Comparison of ENCODE assay signal across 8 cellular contexts in genomic region chr12:50055831-50056628, GRCh38. TPM values are rescaled to one million over a fixed set of nuclear protein-coding genes. Genes with fewer than 3 reads are reported as not detected.
DNase-seq lines count a peak whose midpoint lies in the region; ATAC-seq lines count a peak whose summit lies in the region.

No MANE protein-coding gene starts in this region.

- H3K9me3 ChIP-seq in SJCRH30 (replicated peaks) (no peaks in the 10 kb centered on the region), right cardiac atrium (ENCODE audit: control insufficient read depth, low read length) (no peaks in the 10 kb centered on the region)

- DNase-seq in Daoy (ENCODE audit: low read depth) = peak; percentile 67
- peak; percentile 86 for DNase-seq in HuH-7.5 (ENCODE audit: low spot score)
- peak; percentile 59 to 75 for DNase-seq in SJCRH30
- DNase-seq in activated naive CD8-positive, alpha-beta T cell treated with anti-CD3 and anti-CD28 coated beads, Interleukin-2, amount 50 U/mL, for 24 hours = peak; percentile 65
- DNase-seq in right cardiac atrium = peak in 1 of 3 donors; percentile 74
- DNase-seq in sciatic nerve (ENCODE audit: low spot score) = no peak

- H3K9me3 Mint-ChIP-seq in activated naive CD8-positive, alpha-beta T cell treated with anti-CD3 and anti-CD28 coated beads, Interleukin-2, amount 50 U/mL, for 24 hours = no peaks in the 10 kb centered on the region

- H3K36me3 ChIP-seq in SJCRH30 = no peaks in the 10 kb centered on the region

- H3K27me3 ChIP-seq in SJCRH30 (peaks cover 10% of the 10 kb centered on the region; the same call in 1 of the 2 replicates), right cardiac atrium (ENCODE audit: control insufficient read depth, insufficient read depth) (no peaks in the 10 kb centered on the region)

- peak overlapping the region; percentile 59 for H3K27ac Mint-ChIP-seq in activated naive CD8-positive, alpha-beta T cell treated with anti-CD3 and anti-CD28 coated beads, Interleukin-2, amount 50 U/mL, for 24 hours

- WGBS in right cardiac atrium = 13% methylated on average over 17 of the region's 17 CpGs

- intact Hi-C loops in right cardiac atrium (cut with DNase I) (loop anchor here (2.0 to 10.0 kb wide), 5 partner anchors 87 to 281 kb away; no protein-coding TSS in a partner anchor), sciatic nerve (cut with DNase I) (loop anchor here (5.0 to 10.0 kb wide), 2 partner anchors 84 to 191 kb away; partner anchors contain the start of gene AQP6)

- H3K4me1 ChIP-seq in SJCRH30 = peaks cover 10% of the 10 kb centered on the region; the same call in 1 of the 2 replicates
- no peaks in the 10 kb centered on the region for H3K4me1 ChIP-seq in right cardiac atrium (ENCODE audit: control insufficient read depth, insufficient read depth, low read length)

- H3K4me3 Mint-ChIP-seq in activated naive CD8-positive, alpha-beta T cell treated with anti-CD3 and anti-CD28 coated beads, Interleukin-2, amount 50 U/mL, for 24 hours = peak overlapping the region; percentile 47

- H3K27ac ChIP-seq in SJCRH30 = no peak overlapping the region
- H3K27ac ChIP-seq in right cardiac atrium (ENCODE audit: low read length) = no peak overlapping the region

- peak; percentile 15 for ATAC-seq in activated naive CD8-positive, alpha-beta T cell treated with anti-CD3 and anti-CD28 coated beads, Interleukin-2, amount 50 U/mL, for 24 hours
- ATAC-seq in right cardiac atrium (peak; percentile 30 to 54), sciatic nerve (peak; percentile 72), HG03432 (IDR thresholded peaks at IDR 0.05; ENCODE audit: unreplicated experiment) (no peak), HG02763 (IDR thresholded peaks at IDR 0.05; ENCODE audit: unreplicated experiment) (no peak)

- H3K36me3 Mint-ChIP-seq in activated naive CD8-positive, alpha-beta T cell treated with anti-CD3 and anti-CD28 coated beads, Interleukin-2, amount 50 U/mL, for 24 hours (ENCODE audit: low read depth) = no peaks in the 10 kb centered on the region

- H3K4me3 ChIP-seq in SJCRH30 = no peak overlapping the region
- no peak overlapping the region for H3K4me3 ChIP-seq in right cardiac atrium (ENCODE audit: low read length)

- H3K27me3 Mint-ChIP-seq in activated naive CD8-positive, alpha-beta T cell treated with anti-CD3 and anti-CD28 coated beads, Interleukin-2, amount 50 U/mL, for 24 hours = peaks cover 40% of the 10 kb centered on the region

- H3K4me1 Mint-ChIP-seq in activated naive CD8-positive, alpha-beta T cell treated with anti-CD3 and anti-CD28 coated beads, Interleukin-2, amount 50 U/mL, for 24 hours = peaks cover 37% of the 10 kb centered on the region

RNA-seq across cellular contexts. Expression of gene ASIC1, which starts 1.4 kb away (rescaled TPM):
- total RNA-seq in Daoy (2014; rRNA removed; shearing (Covaris generic)) = not detected in 2 replicates
- total RNA-seq in SJCRH30 (2014; rRNA removed; shearing (Covaris generic)) = 7.5 and 8.9 TPM in 2 replicates
- total RNA-seq in right cardiac atrium (1 to 10 TPM; 1.3 to 4.5 (median 3.2) TPM), sciatic nerve (5.5 TPM)
- polyA plus RNA-seq in right cardiac atrium = 2.0 TPM

RNA-seq across cellular contexts. Expression of gene SMARCD1, which starts 29.1 kb away (rescaled TPM):
- total RNA-seq in Daoy (2014; rRNA removed; shearing (Covaris generic)) = 79.4 and 98.4 TPM in 2 replicates
- 79.7 and 84.2 TPM in 2 replicates for total RNA-seq in SJCRH30 (2014; rRNA removed; shearing (Covaris generic))
- total RNA-seq in right cardiac atrium (10 to 100 TPM; 15.8 to 24.5 (median 19.7) TPM), sciatic nerve (35.2 TPM)
- 11.6 TPM for polyA plus RNA-seq in right cardiac atrium

RNA-seq across cellular contexts. Expression of gene RACGAP1, which starts 30.7 kb away (rescaled TPM):
- total RNA-seq in Daoy (2014; rRNA removed; shearing (Covaris generic)) = 223 and 292 TPM in 2 replicates
- total RNA-seq in SJCRH30 (2014; rRNA removed; shearing (Covaris generic)) = 148 and 152 TPM in 2 replicates
- total RNA-seq in right cardiac atrium = 1 to 10 TPM; 3.2 to 8.2 (median 6.3) TPM
- 1.5 TPM for polyA plus RNA-seq in right cardiac atrium
- 15.0 TPM for total RNA-seq in sciatic nerve

RNA-seq across cellular contexts. Expression of gene GPD1, which starts 47.8 kb away (rescaled TPM):
- total RNA-seq in Daoy (2014; rRNA removed; shearing (Covaris generic)) = 0.29 TPM in 1 of 2 replicates, not detected in the other
- total RNA-seq in SJCRH30 (2014; rRNA removed; shearing (Covaris generic)) = 0.23 and 0.24 TPM in 2 replicates
- 10 to 100 TPM in 2 of 4 donors, 1 to 10 TPM in 2; 4.1 to 18.4 (median 9.6) TPM for total RNA-seq in right cardiac atrium
- polyA plus RNA-seq in right cardiac atrium = 24.6 TPM
- total RNA-seq in sciatic nerve = 32.2 TPM

RNA-seq across cellular contexts. Expression of gene COX14, which starts 56.0 kb away (rescaled TPM):
- total RNA-seq in Daoy (2014; rRNA removed; shearing (Covaris generic)) = 48.5 and 67.8 TPM in 2 replicates
- total RNA-seq in SJCRH30 (2014; rRNA removed; shearing (Covaris generic)) = 25.3 and 36.3 TPM in 2 replicates
- total RNA-seq in right cardiac atrium (100 to 1,000 TPM; 141 to 203 (median 167) TPM), sciatic nerve (45.8 TPM)
- polyA plus RNA-seq in right cardiac atrium = 258 TPM

Comparison
In these comparisons a context has a peak if more than half of its experiments do, and no peak if none do; other contexts are left out.
1. ATAC-seq: peak in activated naive CD8-positive, alpha-beta T cell treated with anti-CD3 and anti-CD28 coated beads, Interleukin-2, amount 50 U/mL, for 24 hours (single experiment), right cardiac atrium (2 of 2) and sciatic nerve (single experiment); none in HG03432 (single experiment) and HG02763 (single experiment).